25 cellular contexts compared by ENCODE assay signal in the genomic region with DNA sequence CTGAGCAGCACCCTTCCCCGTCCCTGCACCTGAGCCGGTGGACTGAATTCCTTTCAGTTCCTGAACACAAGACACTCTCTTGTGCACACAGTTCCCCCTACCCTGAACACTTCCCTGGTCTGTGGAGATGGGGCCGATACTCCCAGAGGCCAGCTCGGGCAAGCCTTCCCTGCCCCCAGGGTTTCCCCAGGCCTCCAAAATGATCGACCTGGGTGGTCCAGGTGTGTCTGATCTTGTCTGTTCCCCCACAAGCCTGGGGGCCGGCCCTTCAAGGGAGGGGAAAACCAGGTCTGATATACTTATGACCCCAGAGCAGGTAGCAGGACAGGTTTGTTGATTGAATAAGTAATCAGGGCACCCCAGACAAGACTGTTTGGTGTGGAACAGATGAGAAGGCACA. TPM values are rescaled to one million over a fixed set of nuclear protein-coding genes. Genes with fewer than 3 reads are reported as not detected.
A peak's percentile ranks its signal among the peaks of the same experiment; 100 is the strongest.
DNase-seq lines count a peak whose midpoint lies in the region; ATAC-seq and TF ChIP-seq lines count a peak whose summit lies in the region.
"Had no signal": no experiment of that assay in that cellular context is flagged by ENCODE, and none has a peak within 500 bp of the region (broad histone marks: within the 10 kb centered on the region; RNA-seq: fewer than 3 reads in every experiment).

No MANE protein-coding gene starts in this region.

- no peak overlapping the region for H3K4me3 Mint-ChIP-seq in brain
- H3K4me3 Mint-ChIP-seq: CD4-positive, alpha-beta memory T cell; GM23338; HFFc6 had no signal

- no peak overlapping the region for H2AK9ac ChIP-seq in IMR-90 (replicated peaks; ENCODE audit: low read depth, low read length, poor library complexity)

- no peaks in the 10 kb centered on the region for H3K9me3 ChIP-seq in BLaER1
- no peaks in the 10 kb centered on the region for H3K9me3 ChIP-seq in IMR-90 (ENCODE audit: control insufficient read depth, insufficient read depth, low read length)
- H3K9me3 ChIP-seq in breast epithelium, result no peaks in the 10 kb centered on the region
- H3K9me3 ChIP-seq: HAP-1, SJCRH30 had no signal

- peaks cover 0 to 3% (median 0%) of the 10 kb centered on the region in 5 experiments for H3K9me3 Mint-ChIP-seq in brain
- H3K9me3 Mint-ChIP-seq: CD4-positive, alpha-beta memory T cell; GM23338; HFFc6 had no signal

- H3K18ac ChIP-seq in IMR-90 (ENCODE audit: low read depth, low read length), result no peak overlapping the region

- H3K9ac ChIP-seq in BLaER1 (no peak overlapping the region), IMR-90 (ENCODE audit: low read depth, low read length) (no peak overlapping the region)

- no peak overlapping the region for H2AK5ac ChIP-seq in IMR-90 (ENCODE audit: low read depth, low read length)

- H3K4me2 ChIP-seq in BLaER1 (no peak overlapping the region), IMR-90 (ENCODE audit: low read depth, low read length) (no peak overlapping the region)
- H3K4me2 ChIP-seq: GM23338, PC-9 had no signal

- no peak overlapping the region for H4K91ac ChIP-seq in IMR-90 (ENCODE audit: insufficient read depth, low read depth, low read length)

- peak overlapping the region; percentile 31; the same call in 1 of the 2 replicates for H2BK20ac ChIP-seq in IMR-90 (ENCODE audit: low read depth, low read length)

- H3K27ac Mint-ChIP-seq in brain, result peak overlapping the region in 4 of 5 experiments; percentile 42 to 94 (median 78)
- H3K27ac Mint-ChIP-seq: GM23338, HFFc6 had no signal

- H2AFZ ChIP-seq in IMR-90 (replicated peaks; ENCODE audit: low read length, poor library complexity), result no peak overlapping the region
- H2AFZ ChIP-seq: GM23338, PC-9 had no signal

- H3K36me3 Mint-ChIP-seq in brain, result no peaks in the 10 kb centered on the region

- H4K8ac ChIP-seq in IMR-90 (ENCODE audit: low read depth in 2 of 2, low read length in 2 of 2), result no peak overlapping the region

- POLR2A ChIA-PET in IMR-90 (lab: Charles Lee; ENCODE audit: unreplicated experiment), result no interaction called here

- peaks cover 76% of the 10 kb centered on the region for H3K4me1 ChIP-seq in BLaER1
- peaks cover 26% of the 10 kb centered on the region for H3K4me1 ChIP-seq in IMR-90 (ENCODE audit: control insufficient read depth, insufficient read depth, low read length)
- H3K4me1 ChIP-seq in breast epithelium, result peaks cover 3% of the 10 kb centered on the region in 2 donors

- peaks cover 83% of the 10 kb centered on the region for H3K4me1 Mint-ChIP-seq in brain

- H3K23ac ChIP-seq in IMR-90 (ENCODE audit: low read depth, low read length), result peak overlapping the region; percentile 52; the same call in 1 of the 2 replicates

- H4K20me1 ChIP-seq in BLaER1 (no peaks in the 10 kb centered on the region), IMR-90 (ENCODE audit: insufficient read depth, low read length) (no peaks in the 10 kb centered on the region)

- no peak for DNase-seq in IMR-90
- DNase-seq in posterior vena cava (ENCODE audit: low spot score), result peak; percentile 68
- DNase-seq in breast epithelium (ENCODE audit: low spot score in 2 of 2), result no peak
- DNase-seq in stimulated activated CD4-positive, alpha-beta T cell treated with anti-CD3 and anti-CD28 coated beads, Interleukin-2, amount 100 ng/mL, for 24 hours, result no peak
- no peak for DNase-seq in NCI-H187 treated with DMSO at 0.1 percent for 48 hours (lab: John Stamatoyannopoulos, UW)
- DNase-seq in NCI-H1436 (lab: John Stamatoyannopoulos, UW), result no peak
- DNase-seq: CD4-positive, alpha-beta memory T cell; COR-L47; HFFc6; MM.1S; NCI-H1694 treated with DMSO at 0.1 percent for 48 hours; NCI-H2081 treated with DMSO at 0.1 percent for 48 hours; NCI-H2171; NCI-H524; NCI-H774; NK-92 treated with Interleukin-12 subunit alpha and Interleukin-12 subunit beta, amount 100 ng/mL, for 24 hours; PC-9; SJCRH30 had no signal

- TF ChIP-seq POLR2A in IMR-90 (IDR thresholded peaks at IDR 0.05; ENCODE audit: low read depth, low read length) (no peak), breast epithelium (IDR thresholded peaks at IDR 0.05) (no peak)

- H3K27me3 ChIP-seq in BLaER1 (no peaks in the 10 kb centered on the region), IMR-90 (ENCODE audit: control insufficient read depth, insufficient read depth, low read length) (no peaks in the 10 kb centered on the region), breast epithelium (no peaks in the 10 kb centered on the region)
- H3K27me3 ChIP-seq: SJCRH30 had no signal

- TF ChIP-seq CTCF in IMR-90 (conservative IDR thresholded peaks at IDR 0.05; ENCODE audit: low read depth, low read length) (no peak), brain (conservative IDR thresholded peaks at IDR 0.05) (no peak), breast epithelium (IDR thresholded peaks at IDR 0.05) (no peak)

- H4K5ac ChIP-seq in IMR-90 (ENCODE audit: low read depth, low read length), result no peak overlapping the region

- in situ Hi-C loops in IMR-90 (cut with MboI; ENCODE audit: low sequenced_read_pairs), result no loop called here

- H2BK5ac ChIP-seq in IMR-90 (ENCODE audit: low read depth, low read length, poor library complexity, severe bottlenecking), result no peak overlapping the region

- dilution Hi-C loops in IMR-90 (cut with HindIII; ENCODE audit: low sequenced_read_pairs, unreplicated experiment), result no loop called here

- 0 out of 2 replicates have a peak overlapping the region, but pooled peaks have one; percentile 3 for H2BK120ac ChIP-seq in IMR-90 (ENCODE audit: low read depth, low read length)

- peaks cover 22% of the 10 kb centered on the region for H3K9me1 ChIP-seq in IMR-90 (ENCODE audit: insufficient read depth, low read length)

- intact Hi-C loops in IMR-90 (cut with micrococcal nuclease) (no loop called here), posterior vena cava (cut with DNase I) (loop anchor here in 1 of 2 donors (5.0 kb wide), 1 partner anchor 1891 kb away; no protein-coding TSS in a partner anchor), breast epithelium (cut with DNase I; ENCODE audit: low total_unique reads) (no loop called here)

- TF ChIP-seq RAD21 in IMR-90 (IDR thresholded peaks at IDR 0.05; ENCODE audit: low read length), result no peak

- H3K56ac ChIP-seq in IMR-90 (ENCODE audit: extremely low read depth, insufficient read depth, low read length), result no peak overlapping the region

- H3K36me3 ChIP-seq in BLaER1, result no peaks in the 10 kb centered on the region
- no peaks in the 10 kb centered on the region for H3K36me3 ChIP-seq in IMR-90 (ENCODE audit: control insufficient read depth, insufficient read depth, low read length)
- H3K36me3 ChIP-seq in breast epithelium, result no peaks in the 10 kb centered on the region
- H3K36me3 ChIP-seq: HAP-1, SJCRH30 had no signal

- peak overlapping the region; percentile 62; the same call in 1 of the 2 replicates for H3K27ac ChIP-seq in BLaER1
- no peak overlapping the region for H3K27ac ChIP-seq in IMR-90 (ENCODE audit: insufficient read depth, low read length)
- peak overlapping the region in 1 of 2 donors; percentile 94 for H3K27ac ChIP-seq in breast epithelium
- H3K27ac ChIP-seq: PC-9, SJCRH30 had no signal

- no peak overlapping the region; the same call in 1 of the 2 replicates for H3K14ac ChIP-seq in IMR-90 (replicated peaks; ENCODE audit: low read depth, low read length)

- CTCF ChIA-PET in IMR-90 (lab: Yijun Ruan, JAX), result no interaction called here

- H3K79me1 ChIP-seq in IMR-90 (ENCODE audit: low read depth in 1 of 2, low read length in 2 of 2), result no peaks in the 10 kb centered on the region; a peak in 1 of 4 replicates

- no peak for ATAC-seq in IMR-90 (ENCODE audit: low read depth)
- ATAC-seq: GM23338, Right ventricle myocardium inferior had no signal

- no peak overlapping the region for H2BK15ac ChIP-seq in IMR-90 (ENCODE audit: low read depth, low read length)

- H3K4me3 ChIP-seq in BLaER1 (no peak overlapping the region), IMR-90 (ENCODE audit: insufficient read depth, low read depth, low read length) (no peak overlapping the region), breast epithelium (no peak overlapping the region)
- H3K4me3 ChIP-seq: GM12878, GM23338, HAP-1, PC-9, SJCRH30 had no signal

- WGBS in IMR-90 (ENCODE audit: extremely low coverage in 2 of 2, insufficient read length in 1 of 2), 2 experiments, result 100% methylated on average over 1 of the region's 6 CpGs; no CpG with 5 or more reads in 1 of the 2 experiments

- peaks cover 2% of the 10 kb centered on the region for H3K27me3 Mint-ChIP-seq in brain
- H3K27me3 Mint-ChIP-seq: CD4-positive, alpha-beta memory T cell had no signal

- no TSS peak for BruUV-seq in IMR-90 (replicated peaks; lab: Mats Ljungman, UMichigan)

- H3K4ac ChIP-seq in IMR-90 (ENCODE audit: low read depth, low read length), result no peak overlapping the region

TF ChIP-seq in IMR-90, 13 proteins besides CTCF, POLR2A, EP300 and RAD21 (continues in another document):
- TF ChIP-seq, protein P1, sequence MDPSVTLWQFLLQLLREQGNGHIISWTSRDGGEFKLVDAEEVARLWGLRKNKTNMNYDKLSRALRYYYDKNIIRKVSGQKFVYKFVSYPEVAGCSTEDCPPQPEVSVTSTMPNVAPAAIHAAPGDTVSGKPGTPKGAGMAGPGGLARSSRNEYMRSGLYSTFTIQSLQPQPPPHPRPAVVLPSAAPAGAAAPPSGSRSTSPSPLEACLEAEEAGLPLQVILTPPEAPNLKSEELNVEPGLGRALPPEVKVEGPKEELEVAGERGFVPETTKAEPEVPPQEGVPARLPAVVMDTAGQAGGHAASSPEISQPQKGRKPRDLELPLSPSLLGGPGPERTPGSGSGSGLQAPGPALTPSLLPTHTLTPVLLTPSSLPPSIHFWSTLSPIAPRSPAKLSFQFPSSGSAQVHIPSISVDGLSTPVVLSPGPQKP (IDR thresholded peaks at IDR 0.05; ENCODE audit: borderline replicate concordance, low read depth, low read length), result no peak
- TF ChIP-seq RCOR1 (IDR thresholded peaks at IDR 0.05; ENCODE audit: insufficient replicate concordance, low read length) (no peak), MAFK (IDR thresholded peaks at IDR 0.05; ENCODE audit: low read depth, low read length) (no peak)

RNA-seq across cellular contexts. Expression of a gene that starts 40.7 kb away (rescaled TPM):
- total RNA-seq in IMR-90 (2012; rRNA removed), result 1.4 and 1.6 TPM in 2 replicates
- polyA plus RNA-seq in IMR-90 (2012; rRNA removed), result 3.3 TPM in 2 replicates
- 2.1 and 6.1 TPM in 2 replicates for polyA plus RNA-seq in IMR-90 (2012; cell fraction: cytosol; rRNA removed)
- 4.0 and 10.4 TPM in 2 replicates for polyA plus RNA-seq in IMR-90 (2012; cell fraction: nucleus; rRNA removed; ENCODE audit: low replicate concordance)
- 12.1 TPM for polyA plus RNA-seq in brain (ENCODE audit: insufficient read depth, low read depth, low replicate concordance)
- under 1 TPM; 0.67 to 0.79 TPM for total RNA-seq in posterior vena cava
- 1 to 10 TPM; 1.6 to 2.7 (median 2.6) TPM for total RNA-seq in breast epithelium
- total RNA-seq: A172, HFFc6, SJCRH30 had no signal

RNA-seq across cellular contexts. Expression of a gene that starts 52.1 kb away (rescaled TPM):
- total RNA-seq in IMR-90 (2012; rRNA removed) (1.7 and 2.0 TPM in 2 replicates), posterior vena cava (10 to 100 TPM; 30.1 to 37.5 TPM), breast epithelium (10 to 100 TPM; 10.5 to 25.9 (median 14.8) TPM)
- polyA plus RNA-seq in IMR-90 (2012; rRNA removed) (7.9 and 8.2 TPM in 2 replicates), brain (ENCODE audit: insufficient read depth, low read depth, low replicate concordance) (18.9 TPM)
- polyA plus RNA-seq in IMR-90 (2012; cell fraction: cytosol; rRNA removed), result 4.1 and 7.5 TPM in 2 replicates
- polyA plus RNA-seq in IMR-90 (2012; cell fraction: nucleus; rRNA removed; ENCODE audit: low replicate concordance), result 25.1 and 54.1 TPM in 2 replicates
